1 cellular context compared by ENCODE assay signal in the genomic region with DNA sequence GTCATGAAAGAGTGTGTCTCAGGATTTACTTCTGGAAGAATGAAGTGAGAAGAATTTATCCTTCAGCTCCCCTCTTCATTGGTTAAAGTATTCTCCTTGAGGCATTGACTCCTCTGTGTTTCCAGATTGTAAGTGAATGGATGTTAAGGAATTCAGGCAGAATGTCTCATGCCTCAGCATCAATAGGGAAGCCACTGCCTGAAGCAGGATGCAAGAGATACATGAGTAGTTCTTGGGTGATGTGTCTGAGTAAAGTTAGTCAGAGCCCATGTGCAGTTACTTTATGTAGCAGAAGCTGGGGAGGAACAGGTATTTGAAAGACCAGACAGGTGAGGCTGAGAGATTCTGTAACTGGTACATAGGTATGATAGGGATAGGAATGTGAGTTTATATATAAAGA.
TF ChIP-seq lines count a peak whose summit lies in the region.

No MANE protein-coding gene starts in this region.

TF ChIP-seq in IMR-90, 13 proteins besides CTCF, POLR2A, EP300 and RAD21 (continued from another document):
- no peak for TF ChIP-seq ELK1 (IDR thresholded peaks at IDR 0.05; ENCODE audit: borderline replicate concordance, low read depth, low read length)
- no peak for TF ChIP-seq CEBPB (IDR thresholded peaks at IDR 0.05; ENCODE audit: low read depth, low read length)
- TF ChIP-seq NFE2L2 (IDR thresholded peaks at IDR 0.05; ENCODE audit: low read depth, low read length) = no peak
- no peak for TF ChIP-seq RFX5 (IDR thresholded peaks at IDR 0.05; ENCODE audit: low read depth, low read length)
- TF ChIP-seq USF2 (IDR thresholded peaks at IDR 0.05; ENCODE audit: low read depth, low read length) = no peak
- TF ChIP-seq BHLHE40 (IDR thresholded peaks at IDR 0.05; ENCODE audit: low read depth, low read length) = no peak
- no peak for TF ChIP-seq CHD1 (IDR thresholded peaks at IDR 0.05; ENCODE audit: low read depth, low read length)
- no peak for TF ChIP-seq MXI1 (IDR thresholded peaks at IDR 0.05; ENCODE audit: borderline replicate concordance, low read depth, low read length)
- no peak for TF ChIP-seq FOS (IDR thresholded peaks at IDR 0.05; ENCODE audit: low read depth, low read length)
- TF ChIP-seq MAFK (IDR thresholded peaks at IDR 0.05; ENCODE audit: low read depth, low read length) = no peak
